Comparison of ENCODE assay signal across 8 cellular contexts in the genomic region with DNA sequence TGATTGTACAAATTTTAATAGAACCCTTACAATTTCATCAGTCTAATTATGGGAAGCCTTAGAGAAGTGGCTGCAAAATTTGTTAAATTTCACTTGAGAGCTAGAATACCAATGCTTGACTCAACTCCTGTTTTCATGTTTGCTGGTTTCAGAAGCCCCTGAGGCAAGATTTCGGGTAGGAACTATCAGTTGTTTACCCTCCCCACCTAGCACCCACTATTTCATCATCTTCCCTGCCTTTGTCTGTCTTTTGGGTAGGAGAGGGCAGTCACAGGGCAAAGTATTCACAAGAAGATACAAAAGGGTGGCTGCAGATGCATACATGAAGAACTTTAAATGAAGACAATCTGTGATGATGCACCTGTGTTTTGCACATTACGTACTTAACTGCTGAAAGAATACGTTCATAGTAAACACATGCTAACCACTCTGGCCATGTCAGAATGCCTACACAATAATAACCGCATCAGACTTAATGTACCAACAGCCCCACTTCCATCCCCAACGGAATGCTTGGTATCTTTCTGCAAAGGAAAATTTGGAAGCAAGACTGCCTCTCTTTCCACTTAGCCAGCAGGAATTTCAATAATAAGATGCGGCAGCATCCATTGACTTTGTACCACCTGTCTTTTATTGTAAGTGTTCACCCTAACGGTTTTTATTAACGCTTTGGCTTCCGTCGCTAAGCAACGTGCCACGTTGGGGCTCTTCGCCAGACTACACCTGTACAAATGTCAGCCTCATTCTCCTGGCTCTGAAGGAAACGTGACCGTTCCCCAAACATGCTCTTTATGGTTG. TPM values are rescaled to one million over a fixed set of nuclear protein-coding genes. Genes with fewer than 3 reads are reported as not detected.
DNase-seq lines count a peak whose midpoint lies in the region; ATAC-seq, FAIRE-seq and TF ChIP-seq lines count a peak whose summit lies in the region.

No MANE protein-coding gene starts in this region.

- no peaks in the 10 kb centered on the region for H3K9me1 ChIP-seq in keratinocyte (ENCODE audit: control insufficient read depth, extremely low read depth, insufficient read depth, low read length)

- H3K27ac Mint-ChIP-seq in activated CD4-positive, alpha-beta memory T cell treated with anti-CD3 and anti-CD28 coated beads for 36 hours, result no peak overlapping the region
- H3K27ac Mint-ChIP-seq in type B pancreatic cell, result no peak overlapping the region

- H3K27me3 ChIP-seq in heart right ventricle (peaks cover 0 to 7% (median 0%) of the 10 kb centered on the region in 7 donors), keratinocyte (ENCODE audit: control insufficient read depth, extremely low read depth, insufficient read depth, low read length) (no peaks in the 10 kb centered on the region), uterus (no peaks in the 10 kb centered on the region)

- H3K27ac ChIP-seq in heart right ventricle (no peak overlapping the region), keratinocyte (ENCODE audit: control insufficient read depth, insufficient read depth, low read length) (no peak overlapping the region), uterus (no peak overlapping the region)

- no peaks in the 10 kb centered on the region for H3K9me3 ChIP-seq in heart right ventricle
- H3K9me3 ChIP-seq in keratinocyte (ENCODE audit: control insufficient read depth, low read depth, low read length), result no peaks in the 10 kb centered on the region
- H3K9me3 ChIP-seq in uterus, result no peaks in the 10 kb centered on the region

- FAIRE-seq in keratinocyte (lab: Jason Lieb, UNC), result peak; percentile 51

- intact Hi-C loops in heart right ventricle (cut with DNase I) (loop anchor here in 1 of 10 donors (2.0 kb wide), 1 partner anchor 118 kb away; no protein-coding TSS in a partner anchor), left ventricle myocardium superior (cut with micrococcal nuclease) (no loop called here), uterus (cut with DNase I; ENCODE audit: low total_unique reads) (no loop called here)
- intact Hi-C loops in activated CD4-positive, alpha-beta memory T cell treated with anti-CD3 and anti-CD28 coated beads for 36 hours (cut with micrococcal nuclease), result no loop called here

- H3K79me2 ChIP-seq in keratinocyte (ENCODE audit: control insufficient read depth, insufficient read depth, low read length), result no peaks in the 10 kb centered on the region

- DNase-seq in heart right ventricle, result no peak
- DNase-seq in left ventricle myocardium superior, result no peak
- no peak for DNase-seq in activated CD4-positive, alpha-beta memory T cell treated with anti-CD3 and anti-CD28 coated beads for 36 hours
- DNase-seq in keratinocyte (ENCODE audit: low read depth, low spot score), result no peak
- no peak for DNase-seq in type B pancreatic cell (ENCODE audit: extremely low spot score, unreplicated experiment)
- no peak for DNase-seq in activated CD8-positive, alpha-beta memory T cell treated with anti-CD3 and anti-CD28 coated beads, Interleukin-2, amount 50 U/mL, for 4 hours
- no peak for DNase-seq in uterus

- WGBS in heart right ventricle, 2 donors, result 12 to 20% methylated on average over 15 of the region's 15 CpGs

- ATAC-seq in heart right ventricle (no peak), left ventricle myocardium superior (no peak), GM19351 (IDR thresholded peaks at IDR 0.05; ENCODE audit: unreplicated experiment) (no peak)

- H3K9ac ChIP-seq in keratinocyte (ENCODE audit: control insufficient read depth, extremely low read depth, insufficient read depth, low read length), result no peak overlapping the region

- H3K36me3 ChIP-seq in heart right ventricle (no peaks in the 10 kb centered on the region), keratinocyte (ENCODE audit: control insufficient read depth in 2 of 2, extremely low read depth in 1 of 2, insufficient read depth in 2 of 2, low read length in 2 of 2) (no peaks in the 10 kb centered on the region), uterus (no peaks in the 10 kb centered on the region)

- TF ChIP-seq POLR2A in uterus (IDR thresholded peaks at IDR 0.05), result no peak

- H3K27me3 Mint-ChIP-seq in activated CD4-positive, alpha-beta memory T cell treated with anti-CD3 and anti-CD28 coated beads for 36 hours, result peaks cover 6% of the 10 kb centered on the region
- peaks cover 13% of the 10 kb centered on the region for H3K27me3 Mint-ChIP-seq in type B pancreatic cell

- CTCF ChIA-PET in activated CD4-positive, alpha-beta memory T cell treated with anti-CD3 and anti-CD28 coated beads for 36 hours (lab: Charles Lee), result interaction anchor here (0.6 to 5.1 kb wide), 10 partner anchors 9 to 281 kb away, joined by 3 to 114 read pairs (median 4); no protein-coding TSS in a partner anchor

- no peaks in the 10 kb centered on the region for H3K9me3 Mint-ChIP-seq in activated CD4-positive, alpha-beta memory T cell treated with anti-CD3 and anti-CD28 coated beads for 36 hours
- no peaks in the 10 kb centered on the region for H3K9me3 Mint-ChIP-seq in type B pancreatic cell

- no peak for TF ChIP-seq CTCF in heart right ventricle (IDR thresholded peaks at IDR 0.05)
- TF ChIP-seq CTCF in keratinocyte (optimal IDR thresholded peaks at IDR 0.05 in 1 of 3, IDR thresholded peaks at IDR 0.05 in 1 of 3, conservative IDR thresholded peaks at IDR 0.05 in 1 of 3; ENCODE audit: extremely low read depth in 1 of 3, insufficient read depth in 2 of 3, low read length in 3 of 3), result no peak
- TF ChIP-seq CTCF in type B pancreatic cell (conservative IDR thresholded peaks at IDR 0.05), result no peak
- no peak for TF ChIP-seq CTCF in uterus (IDR thresholded peaks at IDR 0.05)

- peak overlapping the region; percentile 64 for H3K4me2 ChIP-seq in keratinocyte (ENCODE audit: control insufficient read depth, extremely low read depth, insufficient read depth, low read depth, low read length)

- no peak overlapping the region for H2AFZ ChIP-seq in keratinocyte (ENCODE audit: control insufficient read depth, low read length)

- H4K20me1 ChIP-seq in keratinocyte (ENCODE audit: control insufficient read depth, extremely low read depth, insufficient read depth, low read length), result no peaks in the 10 kb centered on the region

- H3K4me1 Mint-ChIP-seq in activated CD4-positive, alpha-beta memory T cell treated with anti-CD3 and anti-CD28 coated beads for 36 hours (ENCODE audit: low read depth), result peaks cover 17% of the 10 kb centered on the region
- H3K4me1 Mint-ChIP-seq in type B pancreatic cell (ENCODE audit: unreplicated experiment), result peaks cover 21% of the 10 kb centered on the region

- dilution Hi-C loops in keratinocyte (cut with MboI; ENCODE audit: extremely low pct_ligation_motif_present, low sequenced_read_pairs), result no loop called here

- H3K4me1 ChIP-seq in heart right ventricle (peaks cover 0 to 25% (median 18%) of the 10 kb centered on the region in 9 donors), keratinocyte (ENCODE audit: control insufficient read depth, extremely low read depth, insufficient read depth, low read length) (peaks cover 13% of the 10 kb centered on the region), uterus (no peaks in the 10 kb centered on the region)

- no peaks in the 10 kb centered on the region for H3K36me3 Mint-ChIP-seq in activated CD4-positive, alpha-beta memory T cell treated with anti-CD3 and anti-CD28 coated beads for 36 hours
- no peaks in the 10 kb centered on the region for H3K36me3 Mint-ChIP-seq in type B pancreatic cell

- peak overlapping the region; percentile 8 to 64 (median 58) for H3K4me3 ChIP-seq in heart right ventricle
- H3K4me3 ChIP-seq in keratinocyte (ENCODE audit: control insufficient read depth in 2 of 3, extremely low read depth in 1 of 3, insufficient read depth in 2 of 3, low read depth in 1 of 3, low read length in 3 of 3), result peak overlapping the region in 1 of 3 experiments; percentile 37
- peak overlapping the region in 1 of 2 donors; percentile 19 for H3K4me3 ChIP-seq in uterus

- POLR2A ChIA-PET in activated CD4-positive, alpha-beta memory T cell treated with anti-CD3 and anti-CD28 coated beads for 36 hours (lab: Charles Lee), result interaction anchor here (0.5 to 0.9 kb wide), 2 partner anchors 21 to 319 kb away, joined by 3 read pairs; no protein-coding TSS in a partner anchor

- H3K4me3 Mint-ChIP-seq in activated CD4-positive, alpha-beta memory T cell treated with anti-CD3 and anti-CD28 coated beads for 36 hours, result peak overlapping the region; percentile 69
- H3K4me3 Mint-ChIP-seq in type B pancreatic cell, result peak overlapping the region; percentile 89

RNA-seq across cellular contexts. Expression of a gene that starts 30.4 kb away (rescaled TPM):
- total RNA-seq in heart right ventricle (1,000 to 10,000 TPM; 3,297 to 4,965 (median 3,717) TPM), left ventricle myocardium superior (4,849 TPM), type B pancreatic cell (ENCODE audit: low replicate concordance) (3,472 and 4,120 TPM in 2 replicates), uterus (1,000 to 10,000 TPM; 4,739 to 6,904 (median 5,667) TPM)
- polyA plus RNA-seq in heart right ventricle (1,000 to 10,000 TPM; 5,417 to 6,104 TPM), keratinocyte (3,409 to 8,174 TPM (median 5,358 TPM) in 3 replicates)
- total RNA-seq in activated CD4-positive, alpha-beta memory T cell treated with anti-CD3 and anti-CD28 coated beads for 36 hours, result 1,000 to 10,000 TPM; 3,227 to 3,264 TPM
- 7,356 TPM for polyA plus RNA-seq in keratinocyte (2011; ENCODE audit: low read depth)
- polyA plus RNA-seq in keratinocyte (2011; cell fraction: cytosol; rRNA removed), result 5,519 and 7,789 TPM in 2 replicates
- 862 and 1,110 TPM in 2 replicates for polyA plus RNA-seq in keratinocyte (2011; cell fraction: nucleus; rRNA removed)
- polyA plus RNA-seq in keratinocyte (2012; ENCODE audit: low replicate concordance), result 3,680 and 8,566 TPM in 2 replicates
- 719 to 1,720 TPM (median 1,132 TPM) in 3 replicates for polyA minus RNA-seq in keratinocyte
- polyA minus RNA-seq in keratinocyte (2011; cell fraction: cytosol; rRNA and poly(A)+ RNA removed), result 1,849 TPM
- 199 and 344 TPM in 2 replicates for polyA minus RNA-seq in keratinocyte (2011; cell fraction: nucleus; rRNA and poly(A)+ RNA removed)
